In the genomic region with DNA sequence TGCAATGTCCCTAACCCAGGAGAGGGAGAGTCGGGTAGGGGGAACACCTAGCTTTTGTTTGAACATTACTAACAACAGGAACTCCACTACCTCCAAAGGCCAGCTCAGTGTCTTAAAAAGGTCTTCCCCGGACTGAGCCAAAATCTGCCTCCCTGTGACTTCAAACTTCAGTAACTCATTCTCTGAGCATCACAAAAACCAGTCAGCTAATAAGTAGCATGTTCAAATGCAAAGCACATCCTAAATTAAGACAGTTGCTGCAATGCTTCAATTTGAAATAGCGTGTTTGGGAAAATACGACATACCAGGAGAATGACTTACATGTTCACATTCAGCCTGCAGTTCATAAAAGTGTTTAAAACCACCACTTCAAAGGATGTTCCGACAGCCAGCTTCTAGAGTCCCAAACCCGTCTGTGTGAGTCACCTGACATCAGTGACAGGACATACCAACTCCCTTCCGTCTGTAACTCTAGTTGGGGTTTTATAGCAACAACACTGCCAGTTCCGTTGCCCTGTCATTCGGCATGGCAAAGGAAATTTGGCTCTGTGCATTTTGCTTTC, we compare ENCODE assay signal across 8 cellular contexts. TPM values are rescaled to one million over a fixed set of nuclear protein-coding genes. Genes with fewer than 3 reads are reported as not detected.
A peak's percentile ranks its signal among the peaks of the same experiment; 100 is the strongest.
DNase-seq lines count a peak whose midpoint lies in the region; ATAC-seq and TF ChIP-seq lines count a peak whose summit lies in the region.

No MANE protein-coding gene starts in this region.

- 58 to 72% (median 61%) methylated on average over 9 of the region's 9 CpGs for WGBS in stomach, 5 donors

- peak overlapping the region; percentile 80 for H3K4me3 Mint-ChIP-seq in activated naive CD8-positive, alpha-beta T cell

- no peak overlapping the region for H3K4me3 ChIP-seq in stomach

- intact Hi-C loops in stomach (cut with DNase I; ENCODE audit: low total_unique reads), result no loop called here

- H3K36me3 Mint-ChIP-seq in activated naive CD8-positive, alpha-beta T cell, result no peaks in the 10 kb centered on the region

- peaks cover 45 to 72% (median 62%) of the 10 kb centered on the region in 4 donors for H3K4me1 ChIP-seq in stomach

- TF ChIP-seq EP300 in stomach (IDR thresholded peaks at IDR 0.05), result no peak

- H3K9me3 Mint-ChIP-seq in activated naive CD8-positive, alpha-beta T cell (ENCODE audit: low read depth), result peaks cover 4% of the 10 kb centered on the region

- TF ChIP-seq POLR2A in stomach (IDR thresholded peaks at IDR 0.05), result no peak

- H3K27ac Mint-ChIP-seq in activated naive CD8-positive, alpha-beta T cell, result peak overlapping the region; percentile 93

- peak; percentile 48 for DNase-seq in activated T-cell treated with anti-CD3 and anti-CD28 coated beads, Interleukin-2, amount 50 U/mL, for 1 hour
- DNase-seq in activated T-cell treated with anti-CD3 and anti-CD28 coated beads for 4 hours (no peak), islet precursor cell (peak; percentile 84), stomach (peak; percentile 25), DMS153 (lab: John Stamatoyannopoulos, UW) (no peak)
- no peak for DNase-seq in effector CD8-positive, alpha-beta T cell (lab: John Stamatoyannopoulos, UW)

- H3K9me3 ChIP-seq in stomach, result peaks cover 0 to 7% (median 0%) of the 10 kb centered on the region in 4 donors

- H3K27ac ChIP-seq in stomach, result peak overlapping the region; percentile 73 to 100 (median 100)

- TF ChIP-seq CTCF in stomach (IDR thresholded peaks at IDR 0.05), result no peak

- H3K27me3 ChIP-seq in stomach, result no peaks in the 10 kb centered on the region

- no peak for ATAC-seq in HG02610 (IDR thresholded peaks at IDR 0.05; ENCODE audit: unreplicated experiment)

- no peaks in the 10 kb centered on the region for H3K27me3 Mint-ChIP-seq in activated naive CD8-positive, alpha-beta T cell

- no peaks in the 10 kb centered on the region for H3K36me3 ChIP-seq in stomach

- peaks cover 75% of the 10 kb centered on the region for H3K4me1 Mint-ChIP-seq in activated naive CD8-positive, alpha-beta T cell (ENCODE audit: low read depth)

RNA-seq across cellular contexts. Expression of a gene that starts 13.0 kb away (rescaled TPM):
- 100 to 1,000 TPM in 4 of 5 donors, 10 to 100 TPM in 1; 44.4 to 655 (median 255) TPM for total RNA-seq in stomach
- 10 to 100 TPM; 64.0 to 80.1 (median 70.4) TPM for polyA plus RNA-seq in stomach

Comparison
In these comparisons a context has a peak if more than half of its experiments do, and no peak if none do; other contexts are left out.
1. DNase-seq: peak in activated T-cell treated with anti-CD3 and anti-CD28 coated beads, Interleukin-2, amount 50 U/mL, for 1 hour (single experiment), islet precursor cell (single experiment) and stomach (single experiment); none in activated T-cell treated with anti-CD3 and anti-CD28 coated beads for 4 hours (single experiment), DMS153 (single experiment) and effector CD8-positive, alpha-beta T cell (single experiment).